1 cellular context compared by ENCODE assay signal in genomic region chr5:95707534-95708188, GRCh38.
TF ChIP-seq lines count a peak whose summit lies in the region.
"Not testable (repeated sequence)": the region's sequence is repeated elsewhere in the genome, so short reads cannot be mapped to it uniquely, and the experiment has no call there.

No MANE protein-coding gene starts in this region.

TF ChIP-seq in K562, 482 proteins besides CTCF, POLR2A, EP300 and RAD21 (continued from another document and continues in another):
- TF ChIP-seq SMARCC2 (IDR thresholded peaks at IDR 0.05; ENCODE audit: low read depth) (0 out of 2 replicates have a peak, but pooled peaks have one; percentile 2), ZNF740 (tag; IDR thresholded peaks at IDR 0.05) (peak in 1 of 2 experiments; percentile 97; a peak in 2 of 4 replicates), ZNF57 (CRISPR knock-in tag; IDR thresholded peaks at IDR 0.05) (0 out of 2 replicates have a peak, but pooled peaks have one; percentile 85), ELF4 (CRISPR knock-in tag; IDR thresholded peaks at IDR 0.05) (peak; percentile 96), ZNF76 (CRISPR knock-in tag; IDR thresholded peaks at IDR 0.05; ENCODE audit: borderline replicate concordance) (peak; percentile 98), MAZ (CRISPR knock-in tag; conservative IDR thresholded peaks at IDR 0.05 in 1 of 2, IDR thresholded peaks at IDR 0.05 in 1 of 2) (peak in 1 of 2 experiments; percentile 94; a peak in 2 of 4 replicates), ID3 (CRISPR knock-in tag; IDR thresholded peaks at IDR 0.05) (peak; percentile 90), ID3 (tag; IDR thresholded peaks at IDR 0.05) (peak; percentile 99), ERF (CRISPR knock-in tag; IDR thresholded peaks at IDR 0.05) (peak; percentile 98), TFE3 (CRISPR knock-in tag; IDR thresholded peaks at IDR 0.05) (peak; percentile 63), CREB5 (CRISPR knock-in tag; IDR thresholded peaks at IDR 0.05) (peak; percentile 84), NR4A1 (CRISPR knock-in tag; IDR thresholded peaks at IDR 0.05) (peak; percentile 97; the same call in 1 of the 2 replicates), NR4A1 (tag; IDR thresholded peaks at IDR 0.05) (peak; percentile 99), BACH1 (tag; IDR thresholded peaks at IDR 0.05) (peak; percentile 92), ZBTB34 (CRISPR knock-in tag; IDR thresholded peaks at IDR 0.05) (peak; percentile 77; the same call in 1 of the 2 replicates), RNF219 (CRISPR knock-in tag; IDR thresholded peaks at IDR 0.05) (peak; percentile 82; the same call in 1 of the 2 replicates), KDM2B (CRISPR knock-in tag; IDR thresholded peaks at IDR 0.05) (peak; percentile 68; the same call in 1 of the 2 replicates), ZNF75A (CRISPR knock-in tag; IDR thresholded peaks at IDR 0.05) (peak; percentile 70), NR2C2 (tag; IDR thresholded peaks at IDR 0.05) (peak; percentile 72), SRF (CRISPR knock-in tag; IDR thresholded peaks at IDR 0.05) (peak in 1 of 2 experiments; percentile 51; a peak in 1 of 4 replicates), HOMEZ (CRISPR knock-in tag; IDR thresholded peaks at IDR 0.05) (peak; percentile 91; the same call in 1 of the 2 replicates), HSF4 (CRISPR knock-in tag; IDR thresholded peaks at IDR 0.05; ENCODE audit: borderline replicate concordance) (peak; percentile 95; the same call in 1 of the 2 replicates), TEAD4 (IDR thresholded peaks at IDR 0.05; ENCODE audit: low read length) (peak; percentile 67), SNAPC5 (CRISPR knock-in tag; IDR thresholded peaks at IDR 0.05) (peak; percentile 66; the same call in 1 of the 2 replicates), ZNF444 (CRISPR knock-in tag; IDR thresholded peaks at IDR 0.05) (peak; percentile 61; the same call in 1 of the 2 replicates), PTRF (tag; IDR thresholded peaks at IDR 0.05) (peak; percentile 95), ZSCAN32 (CRISPR knock-in tag; IDR thresholded peaks at IDR 0.05) (peak; percentile 75), ZFP1 (CRISPR knock-in tag; IDR thresholded peaks at IDR 0.05) (peak; percentile 92), ZKSCAN3 (CRISPR knock-in tag; IDR thresholded peaks at IDR 0.05) (peak; percentile 40; the same call in 1 of the 2 replicates), REST (CRISPR knock-in tag; IDR thresholded peaks at IDR 0.05; ENCODE audit: low read depth) (0 out of 2 replicates have a peak, but pooled peaks have one; percentile 32), ZNF699 (CRISPR knock-in tag; IDR thresholded peaks at IDR 0.05; ENCODE audit: insufficient replicate concordance) (peak; percentile 81), TAF7 (tag; IDR thresholded peaks at IDR 0.05) (peak; percentile 86), PHTF2 (CRISPR knock-in tag; IDR thresholded peaks at IDR 0.05) (peak; percentile 92), ZBTB17 (CRISPR knock-in tag; IDR thresholded peaks at IDR 0.05) (peak; percentile 96), CREB3 (tag; conservative IDR thresholded peaks at IDR 0.05; ENCODE audit: low read depth) (peak; percentile 99), TEAD2 (tag; IDR thresholded peaks at IDR 0.05) (peak; percentile 96), PBX2 (tag; conservative IDR thresholded peaks at IDR 0.05; ENCODE audit: low read depth) (peak; percentile 72), YY1 (IDR thresholded peaks at IDR 0.05; ENCODE audit: borderline replicate concordance in 1 of 3, control insufficient read depth in 1 of 3, extremely low read depth in 1 of 3, insufficient read depth in 3 of 3, insufficient read length in 1 of 3, insufficient replicate concordance in 2 of 3, low read depth in 1 of 3, low read length in 2 of 3) (peak in 1 of 3 experiments; percentile 37), ARID1B (IDR thresholded peaks at IDR 0.05) (peak; percentile 74), ZNF668 (CRISPR knock-in tag; IDR thresholded peaks at IDR 0.05) (peak; percentile 94), ZNF696 (CRISPR knock-in tag; conservative IDR thresholded peaks at IDR 0.05) (peak; percentile 81), HIVEP1 (CRISPR knock-in tag; IDR thresholded peaks at IDR 0.05) (peak; percentile 96)
- not testable (repeated sequence) for TF ChIP-seq ZNF740 (CRISPR knock-in tag; IDR thresholded peaks at IDR 0.05); NR2C2 (CRISPR knock-in tag; IDR thresholded peaks at IDR 0.05); TEAD4 (CRISPR knock-in tag; IDR thresholded peaks at IDR 0.05; ENCODE audit: borderline replicate concordance); PBX2 (CRISPR knock-in tag; IDR thresholded peaks at IDR 0.05; ENCODE audit: low read depth)
